ENCODE assay signal across 9 cellular contexts in the genomic region with DNA sequence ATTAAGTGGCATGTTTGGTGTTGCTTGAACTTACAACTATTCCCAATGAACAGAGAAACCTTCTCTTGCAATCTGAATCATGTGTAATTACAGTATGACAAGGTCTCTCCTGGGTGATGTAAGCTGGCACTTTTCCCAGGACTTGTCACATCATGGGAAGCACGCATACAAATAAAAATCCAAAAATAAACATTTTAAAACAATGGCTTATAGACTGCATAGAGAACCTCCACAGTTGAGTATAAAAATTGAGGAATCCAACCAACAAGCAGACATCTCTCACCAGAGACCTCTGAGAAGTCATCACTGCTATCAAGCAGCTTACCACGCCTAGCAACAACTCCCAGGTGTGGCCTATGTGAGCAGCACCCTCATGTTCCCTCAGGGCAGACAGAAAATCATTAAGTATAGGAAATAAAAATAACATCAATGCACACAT. TPM values are rescaled to one million over a fixed set of nuclear protein-coding genes. Genes with fewer than 3 reads are reported as not detected.
DNase-seq lines count a peak whose midpoint lies in the region; ATAC-seq lines count a peak whose summit lies in the region.
"Had no signal": no experiment of that assay in that cellular context is flagged by ENCODE, and none has a peak within 500 bp of the region (broad histone marks: within the 10 kb centered on the region; RNA-seq: fewer than 3 reads in every experiment).

No MANE protein-coding gene starts in this region.

- peaks cover 15% of the 10 kb centered on the region for H3K36me3 Mint-ChIP-seq in activated CD4-positive, alpha-beta T cell treated with anti-CD3 and anti-CD28 coated beads for 36 hours (ENCODE audit: low read depth)

- peaks cover 51% of the 10 kb centered on the region for H3K4me1 Mint-ChIP-seq in activated CD4-positive, alpha-beta T cell treated with anti-CD3 and anti-CD28 coated beads for 36 hours

- H3K27me3 Mint-ChIP-seq in activated CD4-positive, alpha-beta T cell treated with anti-CD3 and anti-CD28 coated beads for 36 hours, result no peaks in the 10 kb centered on the region

- H3K27ac ChIP-seq in epithelial cell of prostate, result peak overlapping the region; percentile 37
- H3K27ac ChIP-seq: C4-2B had no signal

- no peak overlapping the region for H3K4me3 ChIP-seq in skeletal muscle cell (ENCODE audit: low read depth, low read length)

- no peak overlapping the region for H3K4me3 Mint-ChIP-seq in activated CD4-positive, alpha-beta T cell treated with anti-CD3 and anti-CD28 coated beads for 36 hours

- no peak overlapping the region for H3K27ac Mint-ChIP-seq in activated CD4-positive, alpha-beta T cell treated with anti-CD3 and anti-CD28 coated beads for 36 hours

- H3K9me3 Mint-ChIP-seq in activated CD4-positive, alpha-beta T cell treated with anti-CD3 and anti-CD28 coated beads for 36 hours (ENCODE audit: low read depth), result no peaks in the 10 kb centered on the region

- CTCF ChIA-PET in activated CD4-positive, alpha-beta T cell treated with anti-CD3 and anti-CD28 coated beads for 36 hours (lab: Charles Lee), result interaction anchor here (0.7 to 2.2 kb wide), 6 partner anchors 9 to 663 kb away, joined by 3 to 9 read pairs (median 4); no protein-coding TSS in a partner anchor

- no peak for ATAC-seq in activated CD4-positive, alpha-beta T cell treated with anti-CD3 and anti-CD28 coated beads for 36 hours
- no peak for ATAC-seq in GM21529 (IDR thresholded peaks at IDR 0.05; ENCODE audit: unreplicated experiment)

- intact Hi-C loops in activated CD4-positive, alpha-beta T cell treated with anti-CD3 and anti-CD28 coated beads for 36 hours (cut with DNase I, micrococcal nuclease), result loop anchor here in 1 of 2 experiments (2.0 kb wide), 1 partner anchor 14 kb away; no protein-coding TSS in a partner anchor

- DNase-seq in activated CD4-positive, alpha-beta T cell treated with anti-CD3 and anti-CD28 coated beads for 36 hours, result peak; percentile 21
- DNase-seq in activated CD4-positive, alpha-beta T cell treated with anti-CD3 and anti-CD28 coated beads, Interleukin-2, amount 50 U/mL, for 48 hours, result no peak
- DNase-seq in NCI-H748 treated with DMSO at 0.1 percent for 48 hours (lab: John Stamatoyannopoulos, UW), result peak; percentile 61
- peak; percentile 84 for DNase-seq in epithelial cell of prostate (ENCODE audit: low read depth, low spot score)
- DNase-seq in skeletal muscle cell (ENCODE audit: low read depth), result peak; percentile 71
- DNase-seq in KG1 (lab: John Stamatoyannopoulos, UW), result no peak
- DNase-seq in iPS-NIHi7 (ENCODE audit: extremely low spot score), result no peak

- POLR2A ChIA-PET in activated CD4-positive, alpha-beta T cell treated with anti-CD3 and anti-CD28 coated beads for 36 hours (lab: Charles Lee), result no interaction called here

RNA-seq across cellular contexts. Expression of gene MLLT3, which starts 3.9 kb away (rescaled TPM):
- 10 to 100 TPM; 42.5 to 49.2 TPM for total RNA-seq in activated CD4-positive, alpha-beta T cell treated with anti-CD3 and anti-CD28 coated beads for 36 hours

Comparison
In these comparisons a context has a peak if more than half of its experiments do, and no peak if none do; other contexts are left out.
1. DNase-seq: peak in activated CD4-positive, alpha-beta T cell treated with anti-CD3 and anti-CD28 coated beads for 36 hours (single experiment), NCI-H748 treated with DMSO at 0.1 percent for 48 hours (single experiment), epithelial cell of prostate (single experiment) and skeletal muscle cell (single experiment); none in activated CD4-positive, alpha-beta T cell treated with anti-CD3 and anti-CD28 coated beads, Interleukin-2, amount 50 U/mL, for 48 hours (0 of 2), KG1 (single experiment) and iPS-NIHi7 (single experiment).